ENCODE assay signal across 8 cellular contexts in genomic region chr19:57406516-57407123, GRCh38. TPM values are rescaled to one million over a fixed set of nuclear protein-coding genes. Genes with fewer than 3 reads are reported as not detected.
A peak's percentile ranks its signal among the peaks of the same experiment; 100 is the strongest.
DNase-seq lines count a peak whose midpoint lies in the region; ATAC-seq and TF ChIP-seq lines count a peak whose summit lies in the region.

No MANE protein-coding gene starts in this region.

- H3K4me3 ChIP-seq in Karpas-422 (ENCODE audit: low read length): no peak overlapping the region
- H3K4me3 ChIP-seq in SJSA1: no peak overlapping the region
- no peak overlapping the region for H3K4me3 ChIP-seq in psoas muscle

- H3K4me2 ChIP-seq in Karpas-422 (ENCODE audit: low read depth, low read length, poor library complexity, severe bottlenecking): no peak overlapping the region

- H3K4me1 ChIP-seq in Karpas-422 (ENCODE audit: low read length): peaks cover 18% of the 10 kb centered on the region
- H3K4me1 ChIP-seq in SJSA1 (replicated peaks): peaks cover 5% of the 10 kb centered on the region
- H3K4me1 ChIP-seq in psoas muscle: peaks cover under 1% of the 10 kb centered on the region

- intact Hi-C loops in psoas muscle (cut with DNase I): no loop called here

- TF ChIP-seq CTCF in psoas muscle (IDR thresholded peaks at IDR 0.05): peak; percentile 46

- ATAC-seq in psoas muscle (peak in 3 of 4 donors; percentile 31 to 53 (median 51)), GM19397 (IDR thresholded peaks at IDR 0.05; ENCODE audit: unreplicated experiment) (no peak)

- H3K27ac ChIP-seq in Karpas-422 (ENCODE audit: low read length) (no peak overlapping the region), SJSA1 (no peak overlapping the region), psoas muscle (no peak overlapping the region)

- H4K20me1 ChIP-seq in Karpas-422 (ENCODE audit: insufficient read depth, low read depth, low read length): no peaks in the 10 kb centered on the region

- 11 to 17% (median 15%) methylated on average over 8 of the region's 8 CpGs for WGBS in psoas muscle, 3 donors

- no peak overlapping the region for H3K9ac ChIP-seq in Karpas-422 (ENCODE audit: low read length)

- H3K27me3 ChIP-seq in Karpas-422 (ENCODE audit: low read length) (no peaks in the 10 kb centered on the region), SJSA1 (replicated peaks) (no peaks in the 10 kb centered on the region), psoas muscle (ENCODE audit: insufficient read depth in 3 of 3, low read length in 2 of 3) (no peaks in the 10 kb centered on the region)

- H3K9me3 ChIP-seq in Karpas-422 (ENCODE audit: low read length) (peaks cover 27% of the 10 kb centered on the region), SJSA1 (replicated peaks) (no peaks in the 10 kb centered on the region), psoas muscle (peaks cover 16% of the 10 kb centered on the region)

- H3K79me2 ChIP-seq in Karpas-422 (ENCODE audit: low read length): peaks cover 6% of the 10 kb centered on the region

- no peaks in the 10 kb centered on the region for H3K9me2 ChIP-seq in Karpas-422 (replicated peaks; ENCODE audit: insufficient read depth, low read length)

- H3K36me3 ChIP-seq in Karpas-422 (ENCODE audit: insufficient read depth, low read length) (peaks cover 17% of the 10 kb centered on the region; the same call in 1 of the 2 replicates), SJSA1 (peaks cover 4% of the 10 kb centered on the region; the same call in 1 of the 2 replicates), psoas muscle (ENCODE audit: insufficient read depth in 1 of 2, low read depth in 1 of 2) (no peaks in the 10 kb centered on the region)

- no peak overlapping the region for H2AFZ ChIP-seq in Karpas-422 (ENCODE audit: low read length)

- DNase-seq in DMS 273 (lab: John Stamatoyannopoulos, UW; ENCODE audit: unreplicated experiment) (peak; percentile 84), Karpas-422 (peak; percentile 94), SJSA1 (ENCODE audit: low read depth in 1 of 2, low spot score in 2 of 2) (peak; percentile 20 to 50), activated gamma-delta T cell treated with Interleukin-2 at 50 U/mL for 16 hours (peak; percentile 70), globus pallidus (ENCODE audit: low spot score) (peak; percentile 13), psoas muscle (peak; percentile 41 to 62), NCI-H446 (lab: John Stamatoyannopoulos, UW) (no peak)

RNA-seq across cellular contexts. Expression of gene ZNF17, which starts 4.3 kb away (rescaled TPM):
- 17.0 and 19.2 TPM in 2 replicates for total RNA-seq in Karpas-422 (2014; rRNA removed; shearing (Covaris generic); ENCODE audit: low replicate concordance)
- total RNA-seq in SJSA1 (2014; rRNA removed; shearing (Covaris generic)): 7.4 and 10.4 TPM in 2 replicates
- total RNA-seq in psoas muscle: 10 to 100 TPM in 1 of 4 donors, 1 to 10 TPM in 3; 4.8 to 11.0 (median 6.3) TPM
- 1 to 10 TPM; 3.6 to 9.0 (median 4.4) TPM for polyA plus RNA-seq in psoas muscle

RNA-seq across cellular contexts. Expression of gene ZNF548, which starts 17.0 kb away (rescaled TPM):
- 37.3 and 40.4 TPM in 2 replicates for total RNA-seq in Karpas-422 (2014; rRNA removed; shearing (Covaris generic); ENCODE audit: low replicate concordance)
- 16.4 and 31.8 TPM in 2 replicates for total RNA-seq in SJSA1 (2014; rRNA removed; shearing (Covaris generic))
- total RNA-seq in psoas muscle: 10 to 100 TPM in 2 of 4 donors, 1 to 10 TPM in 2; 5.6 to 12.1 (median 8.3) TPM
- 1 to 10 TPM; 3.2 to 9.9 (median 4.6) TPM for polyA plus RNA-seq in psoas muscle

RNA-seq across cellular contexts. Expression of gene ZNF749, which starts 28.5 kb away (rescaled TPM):
- total RNA-seq in Karpas-422 (2014; rRNA removed; shearing (Covaris generic); ENCODE audit: low replicate concordance): 20.9 and 43.4 TPM in 2 replicates
- 6.1 and 8.2 TPM in 2 replicates for total RNA-seq in SJSA1 (2014; rRNA removed; shearing (Covaris generic))
- 10 to 100 TPM in 2 of 4 donors, 1 to 10 TPM in 2; 5.1 to 11.9 (median 8.0) TPM for total RNA-seq in psoas muscle
- 10 to 100 TPM in 2 of 3 donors, 1 to 10 TPM in 1; 6.7 to 22.4 (median 19.7) TPM for polyA plus RNA-seq in psoas muscle

RNA-seq across cellular contexts. Expression of gene TRAPPC2B, which starts 43.3 kb away (rescaled TPM):
- total RNA-seq in Karpas-422 (2014; rRNA removed; shearing (Covaris generic); ENCODE audit: low replicate concordance): 19.5 and 30.0 TPM in 2 replicates
- 13.4 and 20.8 TPM in 2 replicates for total RNA-seq in SJSA1 (2014; rRNA removed; shearing (Covaris generic))
- total RNA-seq in psoas muscle: 10 to 100 TPM; 12.6 to 21.3 (median 17.5) TPM
- 10 to 100 TPM; 30.9 to 78.7 (median 38.9) TPM for polyA plus RNA-seq in psoas muscle

RNA-seq across cellular contexts. Expression of gene ZNF547, which starts 43.3 kb away (rescaled TPM):
- 3.1 and 6.5 TPM in 2 replicates for total RNA-seq in Karpas-422 (2014; rRNA removed; shearing (Covaris generic); ENCODE audit: low replicate concordance)
- total RNA-seq in SJSA1 (2014; rRNA removed; shearing (Covaris generic)): 1.6 and 4.1 TPM in 2 replicates
- total RNA-seq in psoas muscle: 1 to 10 TPM; 1.1 to 2.8 (median 1.9) TPM
- polyA plus RNA-seq in psoas muscle: 1 to 10 TPM in 2 of 3 donors, under 1 TPM in 1; 0.80 to 3.3 (median 1.1) TPM

Comparison
In these comparisons a context has a peak if more than half of its experiments do, and no peak if none do; other contexts are left out.
1. DNase-seq: peak in DMS 273 (single experiment), Karpas-422 (single experiment), SJSA1 (2 of 2), activated gamma-delta T cell treated with Interleukin-2 at 50 U/mL for 16 hours (single experiment), globus pallidus (single experiment) and psoas muscle (2 of 2); none in NCI-H446 (0 of 2).